ENCODE assay signal across 19 cellular contexts in genomic region chr16:75282811-75283281, GRCh38. TPM values are rescaled to one million over a fixed set of nuclear protein-coding genes. Genes with fewer than 3 reads are reported as not detected.
DNase-seq lines count a peak whose midpoint lies in the region; ATAC-seq, FAIRE-seq and TF ChIP-seq lines count a peak whose summit lies in the region.
"Had no signal": no experiment of that assay in that cellular context is flagged by ENCODE, and none has a peak within 500 bp of the region (broad histone marks: within the 10 kb centered on the region; RNA-seq: fewer than 3 reads in every experiment).

No MANE protein-coding gene starts in this region.

- H4K20me1 ChIP-seq in SK-N-SH (ENCODE audit: insufficient read depth): no peaks in the 10 kb centered on the region

- no peaks in the 10 kb centered on the region for H3K9me2 ChIP-seq in SK-N-SH

- CTCF ChIA-PET in SK-N-SH (lab: Yijun Ruan, JAX): interaction anchor here (0.6 to 6.0 kb wide), 7 partner anchors 11 to 83 kb away, joined by 3 to 35 read pairs (median 4); no protein-coding TSS in a partner anchor

- H2AFZ ChIP-seq in SK-N-SH (ENCODE audit: low read depth): no peak overlapping the region

- H3K4me3 ChIP-seq in SK-N-SH (ENCODE audit: low read depth in 2 of 2, low read length in 1 of 2): no peak overlapping the region
- no peak overlapping the region for H3K4me3 ChIP-seq in fibroblast of mammary gland (ENCODE audit: control insufficient read depth, low read depth, low read length)
- H3K4me3 ChIP-seq in gastrocnemius medialis: no peak overlapping the region
- H3K4me3 ChIP-seq: esophagus squamous epithelium, pancreas, SJSA1, smooth muscle cell, uterus had no signal

- ATAC-seq in gastrocnemius medialis (no peak), GM18873 (IDR thresholded peaks at IDR 0.05; ENCODE audit: low FRiP score, unreplicated experiment) (no peak)
- ATAC-seq: pancreas had no signal

- H3F3A ChIP-seq in SK-N-SH (replicated peaks; ENCODE audit: insufficient read depth): peaks cover 6% of the 10 kb centered on the region

- FAIRE-seq in D721Med (lab: Jason Lieb, UNC): no peak
- FAIRE-seq: pancreas had no signal

- no peak overlapping the region for H3K4me2 ChIP-seq in SK-N-SH
- H3K4me2 ChIP-seq: smooth muscle cell had no signal

- H3K27me3 ChIP-seq in SK-N-SH (ENCODE audit: insufficient read depth) (no peaks in the 10 kb centered on the region), gastrocnemius medialis (no peaks in the 10 kb centered on the region)
- H3K27me3 ChIP-seq: esophagus squamous epithelium, pancreas, SJSA1, uterus had no signal

- H3K79me2 ChIP-seq in SK-N-SH (ENCODE audit: insufficient read depth): no peaks in the 10 kb centered on the region

- 50% methylated on average over 5 of the region's 7 CpGs for WGBS in SK-N-SH (ENCODE audit: low lambda C conversion rate)

- DNase-seq in D721Med (ENCODE audit: insufficient read length, low spot score) (peak; percentile 43), NCI-H1092 (lab: John Stamatoyannopoulos, UW) (peak; percentile 13), SK-N-SH (peak; percentile 63), fibroblast of mammary gland (ENCODE audit: low read depth) (peak; percentile 31), gastrocnemius medialis (no peak), mesenteric fat pad (ENCODE audit: low spot score) (no peak), NCI-H526 treated with DMSO at 0.1 percent for 48 hours (lab: John Stamatoyannopoulos, UW) (no peak)
- DNase-seq: activated CD4-positive, alpha-beta T cell treated with anti-CD3 and anti-CD28 coated beads, Interleukin-2, amount 50 U/mL, for 4 hours; amniotic stem cell; DND-41; esophagus squamous epithelium; H9; NCI-H1417 treated with DMSO at 0.1 percent for 48 hours; pancreas; stimulated activated naive CD4-positive, alpha-beta T cell treated with Interleukin-2 at 50 U/mL for 16 hours; uterus had no signal

- intact Hi-C loops in gastrocnemius medialis (cut with DNase I; ENCODE audit: low total_unique reads): no loop called here

- H3K4me1 ChIP-seq in SK-N-SH (ENCODE audit: control insufficient read depth in 1 of 2, insufficient read depth in 2 of 2, low read depth in 1 of 2, low read length in 1 of 2) (peaks cover 0 to 22% of the 10 kb centered on the region in 2 experiments; a peak in 1 of 4 replicates), gastrocnemius medialis (no peaks in the 10 kb centered on the region)
- H3K4me1 ChIP-seq: pancreas, uterus had no signal

- TF ChIP-seq EP300 in SK-N-SH (IDR thresholded peaks at IDR 0.05; ENCODE audit: borderline replicate concordance in 1 of 2, low read depth in 1 of 2, low read length in 1 of 2): peak in 1 of 2 experiments; percentile 39; a peak in 1 of 4 replicates

- no peak overlapping the region for H3K9ac ChIP-seq in SK-N-SH

- no peak for TF ChIP-seq RAD21 in SK-N-SH (IDR thresholded peaks at IDR 0.05; ENCODE audit: low read length)

- no peak for TF ChIP-seq CTCF in D721Med (IDR thresholded peaks at IDR 0.05; ENCODE audit: insufficient read depth, missing control alignments)
- TF ChIP-seq CTCF in SK-N-SH (IDR thresholded peaks at IDR 0.05): no peak
- no peak for TF ChIP-seq CTCF in fibroblast of mammary gland (conservative IDR thresholded peaks at IDR 0.05; ENCODE audit: control insufficient read depth, insufficient read depth, low read depth, low read length)
- TF ChIP-seq CTCF in gastrocnemius medialis (IDR thresholded peaks at IDR 0.05 in 4 of 5, conservative IDR thresholded peaks at IDR 0.05 in 1 of 5): no peak

- in situ Hi-C loops in gastrocnemius medialis (cut with MboI; ENCODE audit: low sequenced_read_pairs in 4 of 4): no loop called here

- POLR2A ChIA-PET in SK-N-SH (lab: Yijun Ruan, JAX): no interaction called here

- H3K27ac ChIP-seq in SK-N-SH (ENCODE audit: low read depth in 2 of 2, low read length in 1 of 2) (peak overlapping the region; percentile 46 to 62; a peak in 3 of 4 replicates), gastrocnemius medialis (no peak overlapping the region)
- H3K27ac ChIP-seq: pancreas, SJSA1, uterus had no signal

- H3K36me3 ChIP-seq in SK-N-SH (replicated peaks in 1 of 2; ENCODE audit: control insufficient read depth in 1 of 2, insufficient read depth in 2 of 2, low read length in 1 of 2) (no peaks in the 10 kb centered on the region), gastrocnemius medialis (no peaks in the 10 kb centered on the region)
- H3K36me3 ChIP-seq: esophagus squamous epithelium, pancreas, SJSA1, uterus had no signal

- no peak for TF ChIP-seq POLR2A in gastrocnemius medialis (IDR thresholded peaks at IDR 0.05)

- H3K9me3 ChIP-seq in SK-N-SH (no peaks in the 10 kb centered on the region), gastrocnemius medialis (no peaks in the 10 kb centered on the region)
- H3K9me3 ChIP-seq: esophagus squamous epithelium, pancreas, SJSA1, uterus had no signal

TF ChIP-seq in SK-N-SH, 30 proteins besides CTCF, POLR2A, EP300 and RAD21:
- TF ChIP-seq MXI1 (IDR thresholded peaks at IDR 0.05; ENCODE audit: low read depth, low read length): peak; percentile 70; the same call in 1 of the 2 replicates
- peak; percentile 70 for TF ChIP-seq NFIC (IDR thresholded peaks at IDR 0.05; ENCODE audit: borderline replicate concordance)
- peak; percentile 39; the same call in 1 of the 2 replicates for TF ChIP-seq FOSL2 (IDR thresholded peaks at IDR 0.05; ENCODE audit: borderline replicate concordance, low read depth)
- TF ChIP-seq EZH2phosphoT487 (IDR thresholded peaks at IDR 0.05; ENCODE audit: borderline replicate concordance, low read depth): no peak
- peak; percentile 51; the same call in 1 of the 2 replicates for TF ChIP-seq TCF12 (IDR thresholded peaks at IDR 0.05)

RNA-seq across cellular contexts. Expression of gene BCAR1, which starts 31.4 kb away (rescaled TPM):
- 29.2 and 45.1 TPM in 2 replicates for polyA plus RNA-seq in SK-N-SH (2012; rRNA removed)
- 18.4 and 30.6 TPM in 2 replicates for polyA plus RNA-seq in SK-N-SH (2012; cell fraction: cytosol; rRNA removed)
- 120 and 189 TPM in 2 replicates for polyA plus RNA-seq in SK-N-SH (2012; cell fraction: nucleus; rRNA removed)
- 100 to 1,000 TPM; 101 to 153 (median 145) TPM for total RNA-seq in gastrocnemius medialis
- total RNA-seq in mesenteric fat pad: 86.5 TPM

Comparison
In these comparisons a context has a peak if more than half of its experiments do, and no peak if none do; other contexts are left out.
1. DNase-seq: peak in D721Med (single experiment), NCI-H1092 (single experiment), SK-N-SH (single experiment) and fibroblast of mammary gland (single experiment); none in gastrocnemius medialis (0 of 2), mesenteric fat pad (single experiment) and NCI-H526 treated with DMSO at 0.1 percent for 48 hours (single experiment).
2. H3K27ac ChIP-seq: peak in SK-N-SH (2 of 2); none in gastrocnemius medialis (0 of 4).